ENCODE assay signal across 11 cellular contexts in the genomic region with DNA sequence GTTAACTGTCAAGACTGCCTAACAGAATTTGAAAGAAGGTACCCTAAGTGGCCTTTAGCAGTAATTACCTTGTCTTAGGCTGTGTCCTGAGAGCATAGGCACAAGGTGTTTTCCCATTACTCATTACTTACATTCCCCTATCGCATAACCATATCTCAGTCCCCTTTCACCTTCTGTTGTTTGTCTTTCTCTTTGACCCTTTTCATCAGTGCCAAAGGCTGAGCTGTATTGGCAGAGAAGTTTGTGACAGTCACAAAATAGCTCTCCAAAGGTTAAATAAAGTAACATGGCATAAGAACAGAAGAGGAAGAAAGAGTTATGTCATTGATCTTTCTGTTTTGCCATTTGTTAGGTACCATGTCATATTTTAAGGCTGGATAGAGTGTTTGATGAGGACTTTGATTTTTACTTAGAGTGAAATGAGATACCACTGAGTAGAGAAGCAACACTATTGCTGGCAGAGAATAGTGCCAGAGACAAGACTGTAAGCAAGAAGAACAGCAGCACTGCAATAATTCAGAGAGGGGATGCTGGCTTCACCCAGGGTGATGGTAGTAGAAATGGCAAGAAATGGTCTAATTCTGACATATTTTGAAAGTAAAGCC.
DNase-seq lines count a peak whose midpoint lies in the region; ATAC-seq and TF ChIP-seq lines count a peak whose summit lies in the region.
"Had no signal": no experiment of that assay in that cellular context is flagged by ENCODE, and none has a peak within 500 bp of the region (broad histone marks: within the 10 kb centered on the region; RNA-seq: fewer than 3 reads in every experiment).

No MANE protein-coding gene starts in this region.

- CTCF ChIA-PET in SK-N-SH (lab: Yijun Ruan, JAX), result no interaction called here

- H3K27ac Mint-ChIP-seq in stimulated activated naive CD8-positive, alpha-beta T cell treated with anti-CD3 and anti-CD28 coated beads, Interleukin-15, Interleukin-2, amounts not matched to agents 100 ng/mL and 50 ng/mL, for 24 hours, result peak overlapping the region; percentile 32
- H3K27ac Mint-ChIP-seq: natural killer cell had no signal

- H3F3A ChIP-seq in SK-N-SH (replicated peaks; ENCODE audit: insufficient read depth), result no peaks in the 10 kb centered on the region

- H3K4me3 ChIP-seq in left ventricle myocardium inferior (no peak overlapping the region), Karpas-422 (ENCODE audit: low read length) (no peak overlapping the region), SK-N-SH (ENCODE audit: low read depth in 2 of 2, low read length in 1 of 2) (no peak overlapping the region)

- TF ChIP-seq CTCF in left ventricle myocardium inferior (IDR thresholded peaks at IDR 0.05; ENCODE audit: borderline replicate concordance), result no peak
- TF ChIP-seq CTCF in SK-N-SH (IDR thresholded peaks at IDR 0.05), result no peak

- no peaks in the 10 kb centered on the region for H3K27me3 ChIP-seq in left ventricle myocardium inferior (ENCODE audit: low read depth)
- H3K27me3 ChIP-seq in Karpas-422 (ENCODE audit: low read length), result no peaks in the 10 kb centered on the region
- no peaks in the 10 kb centered on the region for H3K27me3 ChIP-seq in SK-N-SH (ENCODE audit: insufficient read depth)
- H3K27me3 ChIP-seq: BE2C had no signal

- H3K4me2 ChIP-seq in Karpas-422 (ENCODE audit: low read depth, low read length, poor library complexity, severe bottlenecking) (no peak overlapping the region), SK-N-SH (no peak overlapping the region)

- H3K9me3 ChIP-seq in left ventricle myocardium inferior (replicated peaks) (no peaks in the 10 kb centered on the region), Karpas-422 (ENCODE audit: low read length) (no peaks in the 10 kb centered on the region), SK-N-SH (no peaks in the 10 kb centered on the region; the same call in 1 of the 2 replicates)
- H3K9me3 ChIP-seq: BE2C had no signal

- intact Hi-C loops in Right ventricle myocardium superior (cut with DNase I) (no loop called here), left ventricle myocardium inferior (cut with micrococcal nuclease) (no loop called here)

- H3K9me3 Mint-ChIP-seq in stimulated activated naive CD8-positive, alpha-beta T cell treated with anti-CD3 and anti-CD28 coated beads, Interleukin-15, Interleukin-2, amounts not matched to agents 100 ng/mL and 50 ng/mL, for 24 hours, result peaks cover 27% of the 10 kb centered on the region

- TF ChIP-seq EP300 in SK-N-SH (IDR thresholded peaks at IDR 0.05; ENCODE audit: borderline replicate concordance in 1 of 2, low read depth in 1 of 2, low read length in 1 of 2), result no peak

- no peak for DNase-seq in Right ventricle myocardium superior
- no peak for DNase-seq in left ventricle myocardium inferior
- no peak for DNase-seq in Karpas-422
- no peak for DNase-seq in SK-N-SH
- no peak for DNase-seq in DMS79 (lab: John Stamatoyannopoulos, UW)
- DNase-seq: BE2C, natural killer cell, NCI-H2029 had no signal

- POLR2A ChIA-PET in SK-N-SH (lab: Yijun Ruan, JAX), result no interaction called here

- peak overlapping the region; percentile 12 for H3K4me3 Mint-ChIP-seq in stimulated activated naive CD8-positive, alpha-beta T cell treated with anti-CD3 and anti-CD28 coated beads, Interleukin-15, Interleukin-2, amounts not matched to agents 100 ng/mL and 50 ng/mL, for 24 hours
- H3K4me3 Mint-ChIP-seq: natural killer cell had no signal

- H3K79me2 ChIP-seq in Karpas-422 (ENCODE audit: low read length) (no peaks in the 10 kb centered on the region), SK-N-SH (ENCODE audit: insufficient read depth) (no peaks in the 10 kb centered on the region)

- no peaks in the 10 kb centered on the region for H3K27me3 Mint-ChIP-seq in stimulated activated naive CD8-positive, alpha-beta T cell treated with anti-CD3 and anti-CD28 coated beads, Interleukin-15, Interleukin-2, amounts not matched to agents 100 ng/mL and 50 ng/mL, for 24 hours

- TF ChIP-seq RAD21 in SK-N-SH (IDR thresholded peaks at IDR 0.05; ENCODE audit: low read length), result no peak

- no peaks in the 10 kb centered on the region for H4K20me1 ChIP-seq in Karpas-422 (ENCODE audit: insufficient read depth, low read depth, low read length)
- no peaks in the 10 kb centered on the region for H4K20me1 ChIP-seq in SK-N-SH (ENCODE audit: insufficient read depth)

- H3K4me1 Mint-ChIP-seq in stimulated activated naive CD8-positive, alpha-beta T cell treated with anti-CD3 and anti-CD28 coated beads, Interleukin-15, Interleukin-2, amounts not matched to agents 100 ng/mL and 50 ng/mL, for 24 hours (ENCODE audit: low read depth), result peaks cover 31% of the 10 kb centered on the region
- H3K4me1 Mint-ChIP-seq: natural killer cell had no signal

- 31% methylated on average over 1 of the region's 1 CpG for WGBS in SK-N-SH (ENCODE audit: low lambda C conversion rate)

- peaks cover 5% of the 10 kb centered on the region for H3K36me3 Mint-ChIP-seq in stimulated activated naive CD8-positive, alpha-beta T cell treated with anti-CD3 and anti-CD28 coated beads, Interleukin-15, Interleukin-2, amounts not matched to agents 100 ng/mL and 50 ng/mL, for 24 hours (ENCODE audit: low read depth)
- H3K36me3 Mint-ChIP-seq: natural killer cell had no signal

- H3K9ac ChIP-seq in Karpas-422 (ENCODE audit: low read length), result no peak overlapping the region
- no peak overlapping the region for H3K9ac ChIP-seq in SK-N-SH

- no peaks in the 10 kb centered on the region for H3K9me2 ChIP-seq in Karpas-422 (replicated peaks; ENCODE audit: insufficient read depth, low read length)
- no peaks in the 10 kb centered on the region for H3K9me2 ChIP-seq in SK-N-SH

- no peaks in the 10 kb centered on the region for H3K36me3 ChIP-seq in left ventricle myocardium inferior
- H3K36me3 ChIP-seq in Karpas-422 (ENCODE audit: insufficient read depth, low read length), result no peaks in the 10 kb centered on the region
- no peaks in the 10 kb centered on the region for H3K36me3 ChIP-seq in SK-N-SH (replicated peaks in 1 of 2; ENCODE audit: control insufficient read depth in 1 of 2, insufficient read depth in 2 of 2, low read length in 1 of 2)
- H3K36me3 ChIP-seq: BE2C had no signal

- peaks cover 24% of the 10 kb centered on the region for H3K4me1 ChIP-seq in left ventricle myocardium inferior
- no peaks in the 10 kb centered on the region for H3K4me1 ChIP-seq in Karpas-422 (ENCODE audit: low read length)
- H3K4me1 ChIP-seq in SK-N-SH (ENCODE audit: control insufficient read depth in 1 of 2, insufficient read depth in 2 of 2, low read depth in 1 of 2, low read length in 1 of 2), result peaks cover 0 to 2% of the 10 kb centered on the region in 2 experiments; a peak in 2 of 4 replicates
- H3K4me1 ChIP-seq: BE2C had no signal

- H2AFZ ChIP-seq in Karpas-422 (ENCODE audit: low read length) (no peak overlapping the region), SK-N-SH (ENCODE audit: low read depth) (no peak overlapping the region)

- H3K27ac ChIP-seq in left ventricle myocardium inferior (replicated peaks), result no peak overlapping the region
- no peak overlapping the region for H3K27ac ChIP-seq in Karpas-422 (ENCODE audit: low read length)
- H3K27ac ChIP-seq in SK-N-SH (ENCODE audit: low read depth in 2 of 2, low read length in 1 of 2), result peak overlapping the region in 1 of 2 experiments; percentile 30; a peak in 2 of 4 replicates

- ATAC-seq in Right ventricle myocardium superior (ENCODE audit: poor library complexity), result peak; percentile 49
- peak; percentile 90 for ATAC-seq in HG02588 (IDR thresholded peaks at IDR 0.05; ENCODE audit: unreplicated experiment)
- peak; percentile 81 for ATAC-seq in HG03521 (IDR thresholded peaks at IDR 0.05; ENCODE audit: unreplicated experiment)
- ATAC-seq: natural killer cell had no signal

TF ChIP-seq in SK-N-SH, 30 proteins besides CTCF, POLR2A, EP300 and RAD21:
- TF ChIP-seq, protein P1, sequence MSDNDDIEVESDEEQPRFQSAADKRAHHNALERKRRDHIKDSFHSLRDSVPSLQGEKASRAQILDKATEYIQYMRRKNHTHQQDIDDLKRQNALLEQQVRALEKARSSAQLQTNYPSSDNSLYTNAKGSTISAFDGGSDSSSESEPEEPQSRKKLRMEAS (IDR thresholded peaks at IDR 0.05; ENCODE audit: low read depth), result no peak
- TF ChIP-seq NFIC (IDR thresholded peaks at IDR 0.05; ENCODE audit: borderline replicate concordance) (no peak), ELF1 (IDR thresholded peaks at IDR 0.05) (no peak), GATA2 (CRISPR knock-in tag; IDR thresholded peaks at IDR 0.05) (no peak), GABPA (IDR thresholded peaks at IDR 0.05; ENCODE audit: low read depth) (no peak)
- TF ChIP-seq, protein P2, sequence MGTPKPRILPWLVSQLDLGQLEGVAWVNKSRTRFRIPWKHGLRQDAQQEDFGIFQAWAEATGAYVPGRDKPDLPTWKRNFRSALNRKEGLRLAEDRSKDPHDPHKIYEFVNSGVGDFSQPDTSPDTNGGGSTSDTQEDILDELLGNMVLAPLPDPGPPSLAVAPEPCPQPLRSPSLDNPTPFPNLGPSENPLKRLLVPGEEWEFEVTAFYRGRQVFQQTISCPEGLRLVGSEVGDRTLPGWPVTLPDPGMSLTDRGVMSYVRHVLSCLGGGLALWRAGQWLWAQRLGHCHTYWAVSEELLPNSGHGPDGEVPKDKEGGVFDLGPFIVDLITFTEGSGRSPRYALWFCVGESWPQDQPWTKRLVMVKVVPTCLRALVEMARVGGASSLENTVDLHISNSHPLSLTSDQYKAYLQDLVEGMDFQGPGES (IDR thresholded peaks at IDR 0.05; ENCODE audit: low read depth, low read length), result no peak
